ENCODE assay signal across 8 cellular contexts in the genomic region with DNA sequence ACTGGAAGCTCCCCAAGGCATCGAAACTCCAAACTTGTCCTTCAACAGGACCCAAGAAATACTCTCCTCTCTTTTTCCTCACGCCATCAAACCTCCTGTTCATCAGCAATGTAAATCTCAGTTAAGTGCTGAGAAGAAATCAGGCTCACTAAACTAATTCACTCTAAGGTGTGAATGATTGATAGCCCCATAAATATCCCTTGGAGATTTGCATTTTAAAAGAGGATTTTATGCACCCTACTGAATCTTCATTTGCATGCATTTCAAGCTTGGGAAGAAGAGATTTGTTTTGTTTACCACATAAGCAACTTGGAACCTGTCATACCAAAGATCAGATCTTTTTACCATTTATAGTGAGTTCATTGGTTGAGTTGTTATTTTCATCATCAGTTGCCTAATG. TPM values are rescaled to one million over a fixed set of nuclear protein-coding genes. Genes with fewer than 3 reads are reported as not detected.
"Had no signal": no experiment of that assay in that cellular context is flagged by ENCODE, and none has a peak within 500 bp of the region (broad histone marks: within the 10 kb centered on the region; RNA-seq: fewer than 3 reads in every experiment).

No MANE protein-coding gene starts in this region.

- H3K27ac Mint-ChIP-seq: GM23338, H9 had no signal

- H3K4me2 ChIP-seq: GM23338 had no signal

- ATAC-seq: GM23338, K562 had no signal

- DNase-seq: H9, HCEC 1CT, IMR-90 had no signal

- H3K4me3 ChIP-seq: GM23338, K562 had no signal

- H3K4me3 Mint-ChIP-seq: GM23338, H9 had no signal

- H2AFZ ChIP-seq: GM23338 had no signal

- FAIRE-seq: H54, HTR-8/SVneo, K562 had no signal

RNA-seq across cellular contexts. Expression of gene GSX1, which starts 40.3 kb away (rescaled TPM):
- total RNA-seq: GM23338, H9, HT-29, IMR-90, K562 had no signal
- polyA plus RNA-seq: GM23338, IMR-90, K562 had no signal
